Comparison of ENCODE assay signal across 8 cellular contexts in the genomic region with DNA sequence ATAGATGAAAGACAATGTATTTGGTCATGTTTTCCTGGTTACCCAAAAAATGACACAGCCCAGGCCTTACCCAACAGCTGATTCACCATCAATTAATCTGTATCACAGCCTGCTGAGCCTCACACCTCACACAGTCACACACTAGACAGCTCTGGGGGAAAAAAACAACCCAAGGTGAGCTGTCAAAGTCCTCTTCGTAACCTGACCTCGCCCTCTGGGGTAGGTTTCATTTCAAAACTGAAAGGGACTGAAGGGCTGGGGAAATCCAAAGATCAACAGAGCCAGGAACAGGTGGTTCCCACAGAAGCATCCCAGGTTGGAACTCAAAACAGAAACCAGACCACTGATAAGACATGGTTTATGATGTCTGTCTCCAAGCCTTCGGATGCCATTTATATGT. TPM values are rescaled to one million over a fixed set of nuclear protein-coding genes. Genes with fewer than 3 reads are reported as not detected.
A peak's percentile ranks its signal among the peaks of the same experiment; 100 is the strongest.
DNase-seq lines count a peak whose midpoint lies in the region; ATAC-seq and TF ChIP-seq lines count a peak whose summit lies in the region.

No MANE protein-coding gene starts in this region.

- no peaks in the 10 kb centered on the region for H3K4me1 ChIP-seq in BE2C

- no peak overlapping the region for H3K4me3 Mint-ChIP-seq in stimulated activated naive B cell treated with anti-CD40 and anti-IgM and Interleukin-4, amounts not matched to agents 10 μg/mL and 1 μg/mL and 100 μg/mL, for 72 hours

- no peaks in the 10 kb centered on the region for H3K27me3 ChIP-seq in BE2C

- DNase-seq in activated T-cell treated with anti-CD3 and anti-CD28 coated beads for 48 hours (ENCODE audit: low read depth) (peak; percentile 61), left lobe of liver (ENCODE audit: low spot score) (peak; percentile 79), BE2C (no peak), superior temporal gyrus (ENCODE audit: extremely low spot score) (no peak), DMS153 (lab: John Stamatoyannopoulos, UW) (no peak)
- DNase-seq in stimulated activated naive B cell treated with anti-CD40 and anti-IgM and Interleukin-4, amounts not matched to agents 10 μg/mL and 1 μg/mL and 100 μg/mL, for 72 hours, result peak; percentile 52

- peaks cover 35 to 46% of the 10 kb centered on the region in 2 donors for H3K36me3 Mint-ChIP-seq in stimulated activated naive B cell treated with anti-CD40 and anti-IgM and Interleukin-4, amounts not matched to agents 10 μg/mL and 1 μg/mL and 100 μg/mL, for 72 hours

- peaks cover 19 to 30% of the 10 kb centered on the region in 2 donors for H3K4me1 Mint-ChIP-seq in stimulated activated naive B cell treated with anti-CD40 and anti-IgM and Interleukin-4, amounts not matched to agents 10 μg/mL and 1 μg/mL and 100 μg/mL, for 72 hours

- peak overlapping the region; percentile 72 for H3K27ac Mint-ChIP-seq in stimulated activated naive B cell treated with anti-CD40 and anti-IgM and Interleukin-4, amounts not matched to agents 10 μg/mL and 1 μg/mL and 100 μg/mL, for 72 hours

- no peak for TF ChIP-seq CTCF in BE2C (IDR thresholded peaks at IDR 0.05; ENCODE audit: low read depth, low read length)

- no peaks in the 10 kb centered on the region for H3K36me3 ChIP-seq in BE2C

- no peaks in the 10 kb centered on the region for H3K27me3 Mint-ChIP-seq in stimulated activated naive B cell treated with anti-CD40 and anti-IgM and Interleukin-4, amounts not matched to agents 10 μg/mL and 1 μg/mL and 100 μg/mL, for 72 hours

- peak; percentile 61 for ATAC-seq in GM19467 (IDR thresholded peaks at IDR 0.05; ENCODE audit: unreplicated experiment)
- peak; percentile 50 for ATAC-seq in HG03520 (IDR thresholded peaks at IDR 0.05; ENCODE audit: unreplicated experiment)
- ATAC-seq in left lobe of liver, result peak; percentile 87
- ATAC-seq in stimulated activated naive B cell treated with anti-CD40 and anti-IgM and Interleukin-4, amounts not matched to agents 10 μg/mL and 1 μg/mL and 100 μg/mL, for 72 hours (replicated peaks), result peak; percentile 89 to 90

- no peak overlapping the region for H3K4me3 ChIP-seq in BE2C (ENCODE audit: low read depth, low read length)

- H3K9me3 Mint-ChIP-seq in stimulated activated naive B cell treated with anti-CD40 and anti-IgM and Interleukin-4, amounts not matched to agents 10 μg/mL and 1 μg/mL and 100 μg/mL, for 72 hours, result no peaks in the 10 kb centered on the region

- H3K9me3 ChIP-seq in BE2C, result no peaks in the 10 kb centered on the region

RNA-seq across cellular contexts. Expression of a gene that starts 18.2 kb away (rescaled TPM):
- 161 TPM for total RNA-seq in left lobe of liver
- 374 TPM for polyA plus RNA-seq in BE2C (2012; ENCODE audit: insufficient read depth, insufficient read length, low read depth)

Comparison
In these comparisons a context has a peak if more than half of its experiments do, and no peak if none do; other contexts are left out.
1. DNase-seq: peak in activated T-cell treated with anti-CD3 and anti-CD28 coated beads for 48 hours (single experiment), left lobe of liver (single experiment) and stimulated activated naive B cell treated with anti-CD40 and anti-IgM and Interleukin-4, amounts not matched to agents 10 μg/mL and 1 μg/mL and 100 μg/mL, for 72 hours (single experiment); none in BE2C (single experiment), superior temporal gyrus (single experiment) and DMS153 (single experiment).
2. Peak in every context shown above with its lines, with median percentiles within 50 percentile points of each other: ATAC-seq.